1 cellular context compared by ENCODE assay signal in genomic region chr7:140605337-140605736, GRCh38.
TF ChIP-seq lines count a peak whose summit lies in the region.

No MANE protein-coding gene starts in this region.

TF ChIP-seq in WTC11, 78 proteins besides CTCF, POLR2A, EP300 and RAD21 (continued from another document):
- TF ChIP-seq, protein P1, sequence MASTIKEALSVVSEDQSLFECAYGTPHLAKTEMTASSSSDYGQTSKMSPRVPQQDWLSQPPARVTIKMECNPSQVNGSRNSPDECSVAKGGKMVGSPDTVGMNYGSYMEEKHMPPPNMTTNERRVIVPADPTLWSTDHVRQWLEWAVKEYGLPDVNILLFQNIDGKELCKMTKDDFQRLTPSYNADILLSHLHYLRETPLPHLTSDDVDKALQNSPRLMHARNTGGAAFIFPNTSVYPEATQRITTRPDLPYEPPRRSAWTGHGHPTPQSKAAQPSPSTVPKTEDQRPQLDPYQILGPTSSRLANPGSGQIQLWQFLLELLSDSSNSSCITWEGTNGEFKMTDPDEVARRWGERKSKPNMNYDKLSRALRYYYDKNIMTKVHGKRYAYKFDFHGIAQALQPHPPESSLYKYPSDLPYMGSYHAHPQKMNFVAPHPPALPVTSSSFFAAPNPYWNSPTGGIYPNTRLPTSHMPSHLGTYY (CRISPR knock-in tag; IDR thresholded peaks at IDR 0.05): no peak
- TF ChIP-seq MAX (CRISPR knock-in tag; IDR thresholded peaks at IDR 0.05): no peak
